In the genomic region with DNA sequence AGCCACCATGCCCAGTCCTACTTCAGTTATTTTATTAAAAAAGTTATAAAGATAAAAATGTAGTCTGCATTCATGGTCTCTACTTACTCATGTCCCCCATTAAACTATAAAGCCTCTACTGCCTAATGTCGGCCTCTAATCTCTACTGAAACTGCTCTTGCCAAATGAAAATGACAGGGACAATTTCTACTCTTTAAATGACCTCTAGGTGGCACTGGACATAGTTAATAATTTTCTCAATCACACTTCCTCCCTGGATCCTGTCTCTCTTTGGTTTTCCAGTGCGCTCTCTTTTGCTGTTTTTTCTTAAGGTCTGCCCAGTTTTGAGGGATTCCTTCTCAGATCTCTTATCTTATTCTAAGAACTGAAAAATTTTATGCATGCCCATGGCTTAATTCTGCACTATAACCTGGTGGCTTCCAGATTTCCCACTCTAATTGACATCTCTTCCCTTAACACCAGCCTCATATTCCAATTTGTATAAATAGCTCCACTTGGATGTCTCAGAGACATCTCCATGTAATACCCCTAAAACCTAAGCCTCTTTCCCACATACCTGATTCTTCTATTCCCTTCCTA, we compare ENCODE assay signal across 8 cellular contexts. TPM values are rescaled to one million over a fixed set of nuclear protein-coding genes. Genes with fewer than 3 reads are reported as not detected.
DNase-seq lines count a peak whose midpoint lies in the region; ATAC-seq, FAIRE-seq and TF ChIP-seq lines count a peak whose summit lies in the region.

No MANE protein-coding gene starts in this region.

- in situ Hi-C loops in K562 (cut with MboI): no loop called here

- CTCF ChIA-PET in K562 (lab: Yijun Ruan, JAX; ENCODE audit: low intra/inter-chr PET ratio): no interaction called here

- no peaks in the 10 kb centered on the region for H3K36me3 ChIP-seq in BE2C
- H3K36me3 ChIP-seq in K562 (ENCODE audit: control insufficient read depth, insufficient read depth, low read length): no peaks in the 10 kb centered on the region
- no peaks in the 10 kb centered on the region for H3K36me3 ChIP-seq in lower lobe of right lung
- H3K36me3 ChIP-seq in uterus: no peaks in the 10 kb centered on the region

- BruUV-seq in K562 (replicated peaks; lab: Mats Ljungman, UMichigan): no TSS peak

- H3K9me1 ChIP-seq in K562 (ENCODE audit: control insufficient read depth, insufficient read depth, low read length): no peaks in the 10 kb centered on the region

- no peaks in the 10 kb centered on the region for H4K20me1 ChIP-seq in K562 (replicated peaks; ENCODE audit: control insufficient read depth, insufficient read depth, low read length)

- no peak for TF ChIP-seq EP300 in K562 (IDR thresholded peaks at IDR 0.05; ENCODE audit: low read length)

- H3K27me3 ChIP-seq in BE2C (peaks cover 15% of the 10 kb centered on the region), K562 (ENCODE audit: control insufficient read depth in 2 of 2, insufficient read depth in 2 of 2, low read length in 2 of 2) (peaks cover 10 to 32% of the 10 kb centered on the region in 2 experiments; a peak in 4 of 5 replicates), lower lobe of right lung (ENCODE audit: low read depth) (no peaks in the 10 kb centered on the region), uterus (no peaks in the 10 kb centered on the region)

- H3K79me2 ChIP-seq in K562 (ENCODE audit: control insufficient read depth, insufficient read depth, low read length): no peaks in the 10 kb centered on the region

- POLR2A ChIA-PET in K562 (lab: Yijun Ruan, JAX): no interaction called here

- no peak overlapping the region for H2AFZ ChIP-seq in K562 (ENCODE audit: low read depth, low read length)

- H3K4me1 ChIP-seq in BE2C (no peaks in the 10 kb centered on the region), K562 (replicated peaks in 1 of 2; ENCODE audit: control insufficient read depth in 2 of 2, insufficient read depth in 2 of 2, low read length in 2 of 2) (no peaks in the 10 kb centered on the region; a peak in 1 of 5 replicates), lower lobe of right lung (peaks cover 7% of the 10 kb centered on the region), uterus (no peaks in the 10 kb centered on the region)

- H3K27ac ChIP-seq in K562 (ENCODE audit: extremely low read depth, low read depth, low read length) (no peak overlapping the region), lower lobe of right lung (no peak overlapping the region), uterus (no peak overlapping the region)

- no peak overlapping the region for H3K4me2 ChIP-seq in K562 (ENCODE audit: insufficient read depth, low read length)

- H3K9me3 ChIP-seq in BE2C (no peaks in the 10 kb centered on the region), K562 (replicated peaks; ENCODE audit: control insufficient read depth, insufficient read depth, low read depth, low read length) (no peaks in the 10 kb centered on the region), lower lobe of right lung (no peaks in the 10 kb centered on the region), uterus (no peaks in the 10 kb centered on the region)

- WGBS in K562 (ENCODE audit: insufficient coverage, low coverage, missing lambda C conversion rate): 0% methylated on average over 2 of the region's 2 CpGs

- H3K4me3 ChIP-seq in BE2C (ENCODE audit: low read depth, low read length): no peak overlapping the region
- H3K4me3 ChIP-seq in K562: no peak overlapping the region
- H3K4me3 ChIP-seq in lower lobe of right lung: no peak overlapping the region
- H3K4me3 ChIP-seq in uterus: no peak overlapping the region

- H3K9ac ChIP-seq in K562 (ENCODE audit: insufficient read depth in 1 of 2, low read depth in 2 of 2, low read length in 2 of 2): no peak overlapping the region

- TF ChIP-seq CTCF in BE2C (IDR thresholded peaks at IDR 0.05; ENCODE audit: low read depth, low read length): peak; percentile 62
- peak; percentile 41 to 54 (median 46); a peak in 4 of 6 replicates for TF ChIP-seq CTCF in K562 (IDR thresholded peaks at IDR 0.05 in 2 of 3, conservative IDR thresholded peaks at IDR 0.05 in 1 of 3; ENCODE audit: insufficient read depth in 2 of 3, low read depth in 1 of 3, low read length in 3 of 3)
- TF ChIP-seq CTCF in lower lobe of right lung (IDR thresholded peaks at IDR 0.05): peak; percentile 53
- TF ChIP-seq CTCF in uterus (IDR thresholded peaks at IDR 0.05): peak in 1 of 4 experiments; percentile 28

- ATAC-seq in GM18858 (IDR thresholded peaks at IDR 0.05; ENCODE audit: unreplicated experiment) (peak; percentile 55), K562 (peak; percentile 83), lower lobe of right lung (peak; percentile 65 to 75), GM19455 (IDR thresholded peaks at IDR 0.05; ENCODE audit: unreplicated experiment) (no peak)

- TF ChIP-seq RAD21 in K562 (CRISPR knock-in tag; conservative IDR thresholded peaks at IDR 0.05 in 1 of 2, IDR thresholded peaks at IDR 0.05 in 1 of 2): peak in 1 of 2 experiments; percentile 43; a peak in 2 of 4 replicates

- TF ChIP-seq POLR2A in K562 (conservative IDR thresholded peaks at IDR 0.05) (no peak), uterus (IDR thresholded peaks at IDR 0.05) (no peak)

- intact Hi-C loops in K562 (cut with micrococcal nuclease) (loop anchor here (10.0 kb wide), 1 partner anchor 142 kb away; a partner anchor contains a TSS), lower lobe of right lung (cut with DNase I) (no loop called here), uterus (cut with DNase I; ENCODE audit: low total_unique reads) (no loop called here)

- no peak for DNase-seq in BE2C
- DNase-seq in NCI-H2227 (lab: John Stamatoyannopoulos, UW; ENCODE audit: unreplicated experiment): peak; percentile 20
- DNase-seq in K562 (ENCODE audit: extremely low read depth in 1 of 4, low spot score in 3 of 4): peak; percentile 17 to 34 (median 20)
- DNase-seq in lower lobe of right lung: no peak
- no peak for DNase-seq in activated T-cell treated with anti-CD3 and anti-CD28 coated beads for 4 hours
- no peak for DNase-seq in uterus

- peak; percentile 62 for FAIRE-seq in K562 (lab: Jason Lieb, UNC)

TF ChIP-seq in K562, 482 proteins besides CTCF, POLR2A, EP300 and RAD21:
- TF ChIP-seq CBFA2T3 (IDR thresholded peaks at IDR 0.05) (no peak), SRF (CRISPR knock-in tag; IDR thresholded peaks at IDR 0.05) (peak in 1 of 2 experiments; percentile 77; a peak in 1 of 4 replicates), RBM22 (IDR thresholded peaks at IDR 0.05; ENCODE audit: low read depth, low read length, poor library complexity, severe bottlenecking) (no peak), SPI1 (IDR thresholded peaks at IDR 0.05; ENCODE audit: borderline replicate concordance, low read depth, low read length) (peak; percentile 77)

RNA-seq across cellular contexts. Expression of a gene that starts 54.3 kb away (rescaled TPM):
- 15.5 TPM for polyA plus RNA-seq in BE2C (2012; ENCODE audit: insufficient read depth, insufficient read length, low read depth)
- total RNA-seq in K562 (2011; cell fraction: chromatin; rRNA removed; ENCODE audit: low replicate concordance): 2.0 and 6.5 TPM in 2 replicates
- total RNA-seq in K562 (2011; cell fraction: nucleolus; rRNA removed): 1.3 and 2.0 TPM in 2 replicates
- total RNA-seq in K562 (2011; cell fraction: nucleoplasm; rRNA removed): 2.0 and 4.0 TPM in 2 replicates
- total RNA-seq in K562 (2014; rRNA removed) (5.7 and 6.4 TPM in 2 replicates), K562 (2014; rRNA removed; fragmentation: Illumina TruSeq; extraction: Trizol) (10.8 and 12.2 TPM in 2 replicates), K562 (2015; rRNA removed; fragmentation: Illumina TruSeq; extraction: Trizol) (8.4 and 8.5 TPM in 2 replicates), K562 (2021) (7.8 and 8.2 TPM in 2 replicates), lower lobe of right lung (19.8 TPM), uterus (10 to 100 TPM in 3 of 4 donors, 1 to 10 TPM in 1; 10.0 to 36.4 (median 27.3) TPM)
- polyA plus RNA-seq in K562 (2011; rRNA removed) (4.8 and 7.7 TPM in 2 replicates), K562 (2014; fragmentation: Illumina TruSeq; extraction: Trizol) (6.8 and 7.7 TPM in 2 replicates), K562 (2014; fragmentation: Nextera tagmentation; extraction: Ambion mirVana) (1 to 10 TPM; 3.9 to 4.5 TPM), K562 (2014; rRNA removed) (4.5 TPM in 2 replicates)
- polyA plus RNA-seq in K562 (2011; cell fraction: cytosol; rRNA removed): 1.8 and 2.7 TPM in 2 replicates
- polyA plus RNA-seq in K562 (2011; cell fraction: nucleus; rRNA removed): 1.5 and 1.9 TPM in 2 replicates
- 4.8 and 6.6 TPM in 2 replicates for polyA plus RNA-seq in K562 (2012)
- 8.5 and 9.5 TPM in 2 replicates for polyA minus RNA-seq in K562 (2011; rRNA and poly(A)+ RNA removed)
- polyA minus RNA-seq in K562 (2011; cell fraction: cytosol; rRNA and poly(A)+ RNA removed): 3.3 and 8.4 TPM in 2 replicates
- 1.6 and 2.8 TPM in 2 replicates for polyA minus RNA-seq in K562 (2011; cell fraction: nucleus; rRNA and poly(A)+ RNA removed)

Comparison
In these comparisons a context has a peak if more than half of its experiments do, and no peak if none do; other contexts are left out.
1. DNase-seq: peak in NCI-H2227 (single experiment) and K562 (4 of 4); none in BE2C (single experiment), lower lobe of right lung (single experiment), activated T-cell treated with anti-CD3 and anti-CD28 coated beads for 4 hours (single experiment) and uterus (0 of 2).